Comparison of ENCODE assay signal across 9 cellular contexts in the genomic region with DNA sequence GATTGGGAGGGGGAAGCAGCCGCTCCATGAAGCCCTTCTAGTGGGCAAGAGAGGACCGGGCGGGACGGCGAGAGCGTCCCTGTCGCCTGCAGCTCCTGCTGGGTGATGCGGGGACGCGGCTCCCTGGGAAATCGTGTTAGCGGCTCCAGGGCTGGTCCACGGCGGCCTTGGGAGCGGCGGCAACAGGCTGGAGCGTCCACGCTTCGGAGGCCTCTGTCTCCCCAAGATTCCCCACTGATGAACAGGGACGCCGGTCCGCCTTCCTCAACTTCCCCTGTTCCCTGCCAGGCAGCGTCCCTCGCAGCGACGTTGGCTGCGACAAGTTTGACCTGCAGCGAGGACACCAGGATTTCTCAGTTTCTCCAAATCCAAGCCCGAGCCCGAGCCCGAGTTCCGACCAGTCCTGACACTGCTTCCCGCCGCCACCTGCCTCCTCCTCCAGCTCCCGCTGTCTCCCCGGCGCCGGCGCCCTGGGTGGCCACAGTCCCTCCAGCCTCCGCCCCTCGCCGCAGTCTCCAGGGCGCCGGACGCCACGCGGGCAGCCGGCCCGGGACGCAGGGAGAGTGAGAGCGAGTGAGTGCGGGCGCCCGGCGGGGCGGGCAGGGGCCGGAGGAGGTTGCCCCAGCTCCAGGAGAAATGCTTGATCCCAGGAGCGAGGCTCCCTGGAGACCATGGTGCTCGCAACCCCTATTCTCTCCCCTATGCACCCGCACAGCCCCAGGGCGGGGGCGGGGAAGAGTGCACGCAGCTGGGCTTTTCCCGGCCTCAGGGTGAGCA.
DNase-seq lines count a peak whose midpoint lies in the region; ATAC-seq and TF ChIP-seq lines count a peak whose summit lies in the region.
"Had no signal": no experiment of that assay in that cellular context is flagged by ENCODE, and none has a peak within 500 bp of the region (broad histone marks: within the 10 kb centered on the region; RNA-seq: fewer than 3 reads in every experiment).

No MANE protein-coding gene starts in this region.

- no peak for TF ChIP-seq CTCF in ascending aorta (IDR thresholded peaks at IDR 0.05)

- peak; percentile 17 for DNase-seq in NCI-H1694 treated with DMSO at 0.1 percent for 48 hours (lab: John Stamatoyannopoulos, UW)
- DNase-seq in NCI-H1694 (lab: John Stamatoyannopoulos, UW): no peak
- DNase-seq in NCI-H146 (lab: John Stamatoyannopoulos, UW): peak; percentile 92
- DNase-seq in ascending aorta (ENCODE audit: low spot score in 2 of 2): peak in 1 of 2 donors; percentile 76
- DNase-seq in H4 (ENCODE audit: low spot score): no peak

- intact Hi-C loops in ascending aorta (cut with DNase I): loop anchor here (2.0 to 10.0 kb wide), 4 partner anchors 49 to 195 kb away; a partner anchor contains a TSS

- H3K36me3 ChIP-seq in ascending aorta (no peaks in the 10 kb centered on the region), iPS-15b (ENCODE audit: control insufficient read depth, insufficient read depth, low read length) (no peaks in the 10 kb centered on the region), rectal smooth muscle tissue (ENCODE audit: control insufficient read depth, insufficient read depth, low read length) (no peaks in the 10 kb centered on the region)
- H3K36me3 ChIP-seq: BLaER1 treated with 17β-estradiol and CSF1 and Interleukin-3, amounts not matched to agents 10 nM and 100 nM had no signal

- H3K4me3 ChIP-seq in ascending aorta (peak overlapping the region; percentile 63 to 94), iPS-15b (ENCODE audit: low read depth, low read length) (peak overlapping the region; percentile 79), rectal smooth muscle tissue (ENCODE audit: low read length) (peak overlapping the region; percentile 77)
- H3K4me3 ChIP-seq: BLaER1 treated with 17β-estradiol and CSF1 and Interleukin-3, amounts not matched to agents 10 nM and 100 nM had no signal

- H3K4me1 ChIP-seq in ascending aorta (peaks cover 0 to 2% of the 10 kb centered on the region in 2 donors), iPS-15b (ENCODE audit: control insufficient read depth, insufficient read depth, low read length) (no peaks in the 10 kb centered on the region), rectal smooth muscle tissue (ENCODE audit: control insufficient read depth, insufficient read depth, low read length) (peaks cover 4% of the 10 kb centered on the region)
- H3K4me1 ChIP-seq: BLaER1 treated with 17β-estradiol and CSF1 and Interleukin-3, amounts not matched to agents 10 nM and 100 nM had no signal

- no peak for ATAC-seq in GM21717 (IDR thresholded peaks at IDR 0.05; ENCODE audit: unreplicated experiment)

- H3K9me3 ChIP-seq in ascending aorta (no peaks in the 10 kb centered on the region), iPS-15b (ENCODE audit: control insufficient read depth, insufficient read depth, low read length) (peaks cover 8% of the 10 kb centered on the region)

- H3K9ac ChIP-seq in iPS-15b (ENCODE audit: low read depth, low read length) (peak overlapping the region; percentile 75), rectal smooth muscle tissue (ENCODE audit: low read length) (peak overlapping the region; percentile 32)
- H3K9ac ChIP-seq: BLaER1 treated with 17β-estradiol and CSF1 and Interleukin-3, amounts not matched to agents 10 nM and 100 nM had no signal

- H3K27ac ChIP-seq in ascending aorta (peak overlapping the region; percentile 58 to 84), rectal smooth muscle tissue (ENCODE audit: low read depth, low read length) (peak overlapping the region; percentile 92)
- H3K27ac ChIP-seq: BLaER1 treated with 17β-estradiol and CSF1 and Interleukin-3, amounts not matched to agents 10 nM and 100 nM had no signal

- no peaks in the 10 kb centered on the region for H3K27me3 ChIP-seq in ascending aorta
- H3K27me3 ChIP-seq in iPS-15b (ENCODE audit: control insufficient read depth, insufficient read depth, low read length): peaks cover 22% of the 10 kb centered on the region
- no peaks in the 10 kb centered on the region for H3K27me3 ChIP-seq in rectal smooth muscle tissue (ENCODE audit: control insufficient read depth, insufficient read depth, low read length)

Comparison
In these comparisons a context has a peak if more than half of its experiments do, and no peak if none do; other contexts are left out.
1. DNase-seq: peak in NCI-H1694 treated with DMSO at 0.1 percent for 48 hours (single experiment) and NCI-H146 (single experiment); none in NCI-H1694 (single experiment) and H4 (single experiment).
2. Peak in every context shown above with its lines, with median percentiles within 50 percentile points of each other: H3K4me3 ChIP-seq.